Comparison of ENCODE assay signal across 17 cellular contexts in genomic region chr5:137836997-137837396, GRCh38. TPM values are rescaled to one million over a fixed set of nuclear protein-coding genes. Genes with fewer than 3 reads are reported as not detected.
DNase-seq lines count a peak whose midpoint lies in the region; ATAC-seq and TF ChIP-seq lines count a peak whose summit lies in the region.
"Had no signal": no experiment of that assay in that cellular context is flagged by ENCODE, and none has a peak within 500 bp of the region (broad histone marks: within the 10 kb centered on the region; RNA-seq: fewer than 3 reads in every experiment).

No MANE protein-coding gene starts in this region.

- H3K9me3 ChIP-seq in smooth muscle cell (replicated peaks; ENCODE audit: low read depth), result no peaks in the 10 kb centered on the region

- peaks cover 25% of the 10 kb centered on the region for H3K4me1 Mint-ChIP-seq in GM23338

- no peak overlapping the region for H3K27ac Mint-ChIP-seq in GM23338
- H3K27ac Mint-ChIP-seq: CD14-positive monocyte had no signal

- no peak overlapping the region for H3K4me3 ChIP-seq in choroid plexus epithelial cell (ENCODE audit: low read depth, low read length)
- no peak overlapping the region for H3K4me3 ChIP-seq in smooth muscle cell
- H3K4me3 ChIP-seq in GM23338, result no peak overlapping the region

- H3K27ac ChIP-seq in smooth muscle cell (ENCODE audit: low read depth) (peak overlapping the region; percentile 57), GM23338 (ENCODE audit: low read depth) (no peak overlapping the region)

- peak overlapping the region; percentile 60 for H3K4me2 ChIP-seq in smooth muscle cell
- no peak overlapping the region for H3K4me2 ChIP-seq in GM23338

- no peak for ATAC-seq in HG03378 (IDR thresholded peaks at IDR 0.05; ENCODE audit: unreplicated experiment)
- no peak for ATAC-seq in GM23338

- H3K4me1 ChIP-seq in smooth muscle cell (ENCODE audit: low read depth) (peaks cover 16% of the 10 kb centered on the region), GM23338 (ENCODE audit: insufficient read depth) (peaks cover 42% of the 10 kb centered on the region)

- H3K79me2 ChIP-seq in smooth muscle cell (ENCODE audit: low read depth), result no peaks in the 10 kb centered on the region
- no peaks in the 10 kb centered on the region for H3K79me2 ChIP-seq in GM23338 (replicated peaks; ENCODE audit: insufficient read depth)

- no peaks in the 10 kb centered on the region for H3F3A ChIP-seq in smooth muscle cell (ENCODE audit: low read depth)
- H3F3A ChIP-seq in GM23338 (replicated peaks; ENCODE audit: low read depth), result no peaks in the 10 kb centered on the region

- H3K36me3 Mint-ChIP-seq in GM23338 (ENCODE audit: low read depth), result no peaks in the 10 kb centered on the region
- H3K36me3 Mint-ChIP-seq: CD14-positive monocyte had no signal

- H3K9ac ChIP-seq in smooth muscle cell (ENCODE audit: low read depth), result peak overlapping the region; percentile 38

- peak; percentile 30 for DNase-seq in M059J (ENCODE audit: low read depth)
- peak; percentile 72 for DNase-seq in choroid plexus epithelial cell (ENCODE audit: low read depth)
- DNase-seq in iris pigment epithelial cell (ENCODE audit: low read depth), result peak; percentile 55
- DNase-seq in smooth muscle cell (lab: John Stamatoyannopoulos, UW; ENCODE audit: unreplicated experiment), result no peak
- no peak for DNase-seq in activated CD8-positive, alpha-beta memory T cell treated with anti-CD3 and anti-CD28 coated beads for 24 hours
- no peak for DNase-seq in GM19238 (ENCODE audit: insufficient read length, low spot score)
- DNase-seq in GM23338 (ENCODE audit: low spot score), result no peak
- DNase-seq: activated CD4-positive, alpha-beta T cell treated with anti-CD3 and anti-CD28 coated beads for 1 hour; activated effector memory CD4-positive, alpha-beta T cell treated with Interleukin-2 at 50 U/mL for 16 hours; KBM-7; NCI-H2029 treated with DMSO at 0.1 percent for 48 hours had no signal

- no peaks in the 10 kb centered on the region for H3K9me2 ChIP-seq in GM23338 (ENCODE audit: insufficient read depth)

- H3K4me3 Mint-ChIP-seq in GM23338, result no peak overlapping the region
- H3K4me3 Mint-ChIP-seq: CD14-positive monocyte had no signal

- H3K9me3 Mint-ChIP-seq in GM23338, result no peaks in the 10 kb centered on the region
- H3K9me3 Mint-ChIP-seq: CD14-positive monocyte had no signal

- H3K27me3 Mint-ChIP-seq in GM23338 (ENCODE audit: insufficient read depth, low read depth, poor library complexity), result no peaks in the 10 kb centered on the region

- no peak overlapping the region for H2AFZ ChIP-seq in smooth muscle cell (ENCODE audit: low read depth)
- H2AFZ ChIP-seq in GM23338, result no peak overlapping the region

- H3K36me3 ChIP-seq in smooth muscle cell (ENCODE audit: low read depth) (no peaks in the 10 kb centered on the region), GM23338 (ENCODE audit: insufficient read depth) (no peaks in the 10 kb centered on the region)

- TF ChIP-seq CTCF in choroid plexus epithelial cell (conservative IDR thresholded peaks at IDR 0.05; ENCODE audit: low read depth, low read length) (no peak), smooth muscle cell (IDR thresholded peaks at IDR 0.05; ENCODE audit: borderline replicate concordance, insufficient read depth, poor library complexity, severe bottlenecking) (no peak), GM23338 (conservative IDR thresholded peaks at IDR 0.05; ENCODE audit: low read depth in 2 of 2) (no peak)

- H3K27me3 ChIP-seq in smooth muscle cell (ENCODE audit: low read depth) (peaks cover 5% of the 10 kb centered on the region), GM23338 (ENCODE audit: insufficient read depth) (no peaks in the 10 kb centered on the region)

- H4K20me1 ChIP-seq in smooth muscle cell (ENCODE audit: low read depth), result no peaks in the 10 kb centered on the region
- H4K20me1 ChIP-seq in GM23338 (replicated peaks; ENCODE audit: insufficient read depth), result no peaks in the 10 kb centered on the region

TF ChIP-seq in GM23338, 12 proteins besides CTCF, POLR2A, EP300 and RAD21:
- TF ChIP-seq ZNF331 (CRISPR knock-in tag; IDR thresholded peaks at IDR 0.05; ENCODE audit: low read depth), result no peak
- no peak for TF ChIP-seq ZNF462 (CRISPR knock-in tag; IDR thresholded peaks at IDR 0.05)
- TF ChIP-seq EZH2phosphoT487 (IDR thresholded peaks at IDR 0.05; ENCODE audit: unreplicated experiment), result no peak
- no peak for TF ChIP-seq EZH2 (IDR thresholded peaks at IDR 0.05; ENCODE audit: low read depth, unreplicated experiment)

RNA-seq across cellular contexts. Expression of gene MYOT, which starts 30.7 kb away (rescaled TPM):
- total RNA-seq in M059J (2014; rRNA removed; shearing (Covaris generic)), result not detected in 2 replicates
- not detected in 2 replicates for total RNA-seq in smooth muscle cell
- 0.07 and 0.29 TPM in 2 replicates for polyA plus RNA-seq in smooth muscle cell
- total RNA-seq in GM23338 (2014; rRNA removed; shearing (Covaris generic)), result not detected in 2 replicates
- polyA plus RNA-seq in GM23338 (2016; fragmentation: Nextera tagmentation; extraction: Ambion mirVana), result 0.58 TPM in 1 of 2 replicates, not detected in the other
- total RNA-seq: dermis microvascular lymphatic vessel endothelial cell, glomerular endothelial cell, pulmonary artery endothelial cell had no signal
- polyA plus RNA-seq: CD14-positive monocyte had no signal

RNA-seq across cellular contexts. Expression of gene PKD2L2, which starts 52.3 kb away (rescaled TPM):
- total RNA-seq in M059J (2014; rRNA removed; shearing (Covaris generic)), result 0.17 TPM in 1 of 2 replicates, not detected in the other
- not detected in 2 replicates for total RNA-seq in smooth muscle cell
- polyA plus RNA-seq in smooth muscle cell, result 0.19 and 0.22 TPM in 2 replicates
- total RNA-seq in GM23338 (2014; rRNA removed; shearing (Covaris generic)), result not detected in 2 replicates
- polyA plus RNA-seq in GM23338 (2016; fragmentation: Nextera tagmentation; extraction: Ambion mirVana), result 0.16 TPM in 1 of 2 replicates, not detected in the other
- total RNA-seq: dermis microvascular lymphatic vessel endothelial cell, glomerular endothelial cell, lower leg skin, pulmonary artery endothelial cell had no signal

Comparison
In these comparisons a context has a peak if more than half of its experiments do, and no peak if none do; other contexts are left out.
1. DNase-seq: peak in M059J (single experiment), choroid plexus epithelial cell (single experiment) and iris pigment epithelial cell (single experiment); none in smooth muscle cell (single experiment), activated CD8-positive, alpha-beta memory T cell treated with anti-CD3 and anti-CD28 coated beads for 24 hours (single experiment), GM19238 (single experiment) and GM23338 (single experiment).